ENCODE assay signal across 13 cellular contexts in the genomic region with DNA sequence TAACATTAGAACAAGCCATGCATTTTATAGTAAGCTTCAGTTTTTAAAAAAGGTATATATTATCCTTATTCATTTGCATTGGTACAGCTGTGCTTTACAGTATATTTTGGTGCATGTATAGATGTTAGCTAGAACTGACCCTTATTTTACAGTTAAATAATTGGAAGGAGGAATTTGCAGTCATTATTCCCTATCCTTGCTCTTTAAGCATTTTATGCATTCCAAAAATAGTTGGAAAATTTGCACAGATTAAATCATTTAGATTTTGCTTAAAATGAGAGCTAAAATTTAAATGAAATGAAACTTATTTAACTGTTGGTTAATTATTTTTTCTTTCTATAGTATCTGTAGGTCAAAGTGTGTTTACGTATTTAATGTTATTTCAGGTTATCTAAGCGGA.
A peak's percentile ranks its signal among the peaks of the same experiment; 100 is the strongest.
DNase-seq lines count a peak whose midpoint lies in the region; ATAC-seq and TF ChIP-seq lines count a peak whose summit lies in the region.
"Had no signal": no experiment of that assay in that cellular context is flagged by ENCODE, and none has a peak within 500 bp of the region (broad histone marks: within the 10 kb centered on the region; RNA-seq: fewer than 3 reads in every experiment).

No MANE protein-coding gene starts in this region.

- H2BK120ac ChIP-seq in mesenchymal stem cell (ENCODE audit: low read depth, low read length) (no peak overlapping the region), neuronal stem cell (ENCODE audit: low read depth, low read length) (no peak overlapping the region)

- H3K27ac ChIP-seq in SK-N-SH (ENCODE audit: low read depth in 2 of 2, low read length in 1 of 2) (no peak overlapping the region), mesenchymal stem cell (ENCODE audit: low read length, poor library complexity, severe bottlenecking) (no peak overlapping the region), neuronal stem cell (replicated peaks; ENCODE audit: low read length) (no peak overlapping the region)
- H3K27ac ChIP-seq: 22Rv1 had no signal

- H3K27ac Mint-ChIP-seq in type B pancreatic cell, result no peak overlapping the region
- H3K27ac Mint-ChIP-seq: activated T-helper 1 cell treated with anti-CD3 and anti-CD28 coated beads, Interleukin-12 subunit alpha, Interleukin-12 subunit beta, Interleukin-2, Interleukin-4 antibody, amounts not matched to agents 30 ng/mL and 10 ng/mL and 1 ng/mL, durations not matched to agents 14 hours and 24 hours and 36 hours had no signal

- H3K9me3 Mint-ChIP-seq in type B pancreatic cell, result peaks cover 13% of the 10 kb centered on the region
- H3K9me3 Mint-ChIP-seq: activated T-helper 1 cell treated with anti-CD3 and anti-CD28 coated beads, Interleukin-12 subunit alpha, Interleukin-12 subunit beta, Interleukin-2, Interleukin-4 antibody, amounts not matched to agents 30 ng/mL and 10 ng/mL and 1 ng/mL, durations not matched to agents 14 hours and 24 hours and 36 hours had no signal

- H3K4me1 ChIP-seq in SK-N-SH (ENCODE audit: control insufficient read depth in 1 of 2, insufficient read depth in 2 of 2, low read depth in 1 of 2, low read length in 1 of 2) (no peaks in the 10 kb centered on the region), mesenchymal stem cell (ENCODE audit: control insufficient read depth, insufficient read depth, low read depth, low read length) (no peaks in the 10 kb centered on the region), neuronal stem cell (ENCODE audit: control insufficient read depth in 2 of 2, insufficient read depth in 1 of 2, low read depth in 1 of 2, low read length in 2 of 2) (peaks cover 0 to 3% of the 10 kb centered on the region in 2 donors)

- POLR2A ChIA-PET in SK-N-SH (lab: Yijun Ruan, JAX), result no interaction called here

- no peaks in the 10 kb centered on the region for H3K36me3 Mint-ChIP-seq in type B pancreatic cell

- no peak overlapping the region for H3K4me2 ChIP-seq in SK-N-SH
- peak overlapping the region; percentile 43 for H3K4me2 ChIP-seq in mesenchymal stem cell (ENCODE audit: low read length, poor library complexity, severe bottlenecking)
- no peak overlapping the region for H3K4me2 ChIP-seq in neuronal stem cell (ENCODE audit: insufficient read depth, low read length, poor library complexity, severe bottlenecking)

- TF ChIP-seq CTCF in SK-N-SH (IDR thresholded peaks at IDR 0.05) (no peak), choroid plexus epithelial cell (conservative IDR thresholded peaks at IDR 0.05; ENCODE audit: low read depth, low read length) (no peak), type B pancreatic cell (conservative IDR thresholded peaks at IDR 0.05) (no peak)

- H3K9ac ChIP-seq in SK-N-SH (no peak overlapping the region), mesenchymal stem cell (ENCODE audit: low read length) (peak overlapping the region; percentile 87), neuronal stem cell (ENCODE audit: low read depth, low read length, poor library complexity) (no peak overlapping the region)

- no peaks in the 10 kb centered on the region for H4K20me1 ChIP-seq in SK-N-SH (ENCODE audit: insufficient read depth)

- no peaks in the 10 kb centered on the region for H3K36me3 ChIP-seq in SK-N-SH (replicated peaks in 1 of 2; ENCODE audit: control insufficient read depth in 1 of 2, insufficient read depth in 2 of 2, low read length in 1 of 2)
- no peaks in the 10 kb centered on the region for H3K36me3 ChIP-seq in mesenchymal stem cell (ENCODE audit: control insufficient read depth in 1 of 2, insufficient read depth in 2 of 2, low read depth in 1 of 2, low read length in 2 of 2)
- no peaks in the 10 kb centered on the region for H3K36me3 ChIP-seq in neuronal stem cell (replicated peaks in 1 of 2; ENCODE audit: control insufficient read depth in 2 of 2, insufficient read depth in 2 of 2, low read length in 2 of 2)

- H3K79me1 ChIP-seq in mesenchymal stem cell (replicated peaks; ENCODE audit: low read length, poor library complexity, severe bottlenecking) (no peaks in the 10 kb centered on the region), neuronal stem cell (ENCODE audit: low read depth, low read length) (no peaks in the 10 kb centered on the region)

- H3K4me3 ChIP-seq in SK-N-SH (ENCODE audit: low read depth in 2 of 2, low read length in 1 of 2), result peak overlapping the region in 1 of 2 experiments; percentile 6; a peak in 1 of 4 replicates
- H3K4me3 ChIP-seq in choroid plexus epithelial cell (ENCODE audit: low read depth, low read length), result peak overlapping the region; percentile 58
- peak overlapping the region in 1 of 2 experiments; percentile 75 for H3K4me3 ChIP-seq in mesenchymal stem cell (ENCODE audit: insufficient read depth in 1 of 2, low read depth in 1 of 2, low read length in 2 of 2)
- no peak overlapping the region for H3K4me3 ChIP-seq in neuronal stem cell (ENCODE audit: low read length in 2 of 2)

- H3K79me2 ChIP-seq in SK-N-SH (ENCODE audit: insufficient read depth), result no peaks in the 10 kb centered on the region

- H2BK5ac ChIP-seq in mesenchymal stem cell (ENCODE audit: low read depth, low read length, poor library complexity, severe bottlenecking), result peak overlapping the region; percentile 31
- no peak overlapping the region for H2BK5ac ChIP-seq in neuronal stem cell (ENCODE audit: low read length)

- H2AFZ ChIP-seq in SK-N-SH (ENCODE audit: low read depth) (peak overlapping the region; percentile 48; the same call in 1 of the 2 replicates), mesenchymal stem cell (ENCODE audit: low read depth, low read length) (no peak overlapping the region), neuronal stem cell (ENCODE audit: low read length) (no peak overlapping the region)

- no peaks in the 10 kb centered on the region for H3K9me3 ChIP-seq in SK-N-SH
- H3K9me3 ChIP-seq in mesenchymal stem cell (ENCODE audit: control insufficient read depth, low read length), result no peaks in the 10 kb centered on the region
- peaks cover 0 to 7% of the 10 kb centered on the region in 2 donors for H3K9me3 ChIP-seq in neuronal stem cell (replicated peaks in 1 of 2; ENCODE audit: control insufficient read depth in 2 of 2, insufficient read depth in 1 of 2, low read depth in 1 of 2, low read length in 2 of 2)

- H3K18ac ChIP-seq in mesenchymal stem cell (ENCODE audit: low read depth in 1 of 2, low read length in 2 of 2) (no peak overlapping the region), neuronal stem cell (ENCODE audit: low read length) (no peak overlapping the region)

- H2BK12ac ChIP-seq in mesenchymal stem cell (ENCODE audit: low read length in 2 of 2), result no peak overlapping the region
- no peak overlapping the region for H2BK12ac ChIP-seq in neuronal stem cell (ENCODE audit: low read length)

- CTCF ChIA-PET in SK-N-SH (lab: Yijun Ruan, JAX), result interaction anchor here (1.0 kb wide), 1 partner anchor 1793 kb away, joined by 3 read pairs; no protein-coding TSS in a partner anchor

- H3K4ac ChIP-seq in mesenchymal stem cell (ENCODE audit: low read depth in 1 of 2, low read length in 2 of 2) (no peak overlapping the region), neuronal stem cell (ENCODE audit: low read length) (no peak overlapping the region)

- H3K27me3 ChIP-seq in SK-N-SH (ENCODE audit: insufficient read depth), result no peaks in the 10 kb centered on the region
- H3K27me3 ChIP-seq in mesenchymal stem cell (ENCODE audit: control insufficient read depth in 1 of 2, insufficient read depth in 1 of 2, low read length in 2 of 2), result no peaks in the 10 kb centered on the region
- no peaks in the 10 kb centered on the region for H3K27me3 ChIP-seq in neuronal stem cell (ENCODE audit: control insufficient read depth in 3 of 3, insufficient read depth in 3 of 3, low read depth in 1 of 3, low read length in 3 of 3)

- peaks cover 9% of the 10 kb centered on the region for H3K4me1 Mint-ChIP-seq in type B pancreatic cell (ENCODE audit: unreplicated experiment)

- no peak overlapping the region for H2BK15ac ChIP-seq in mesenchymal stem cell (ENCODE audit: low read depth, poor library complexity, severe bottlenecking)
- H2BK15ac ChIP-seq in neuronal stem cell (ENCODE audit: low read length), result no peak overlapping the region

- H3K4me3 Mint-ChIP-seq in type B pancreatic cell, result peak overlapping the region; percentile 59
- H3K4me3 Mint-ChIP-seq: activated T-helper 1 cell treated with anti-CD3 and anti-CD28 coated beads, Interleukin-12 subunit alpha, Interleukin-12 subunit beta, Interleukin-2, Interleukin-4 antibody, amounts not matched to agents 30 ng/mL and 10 ng/mL and 1 ng/mL, durations not matched to agents 14 hours and 24 hours and 36 hours had no signal

- ATAC-seq in SK-N-SH treated with all-trans-retinoic acid at 6 μM for 48 hours (no peak), GM21825 (IDR thresholded peaks at IDR 0.05; ENCODE audit: unreplicated experiment) (no peak)

- H3K14ac ChIP-seq in mesenchymal stem cell (ENCODE audit: low read length in 2 of 2), result no peak overlapping the region
- no peak overlapping the region for H3K14ac ChIP-seq in neuronal stem cell (ENCODE audit: low read length)

- WGBS in SK-N-SH (ENCODE audit: low lambda C conversion rate), result 83% methylated on average over 2 of the region's 2 CpGs
- WGBS in mesenchymal stem cell, result 100% methylated on average over 2 of the region's 2 CpGs
- no CpG with 5 or more reads among the region's 2 CpGs for WGBS in neuronal stem cell (ENCODE audit: extremely low coverage in 2 of 2, insufficient read length in 2 of 2, insufficient replicate concordance in 1 of 2), 2 donors

- DNase-seq in SK-N-SH (no peak), choroid plexus epithelial cell (ENCODE audit: low read depth) (peak; percentile 7), mesenchymal stem cell (no peak), type B pancreatic cell (ENCODE audit: extremely low spot score, unreplicated experiment) (no peak), neuronal stem cell (ENCODE audit: low spot score) (no peak)
- DNase-seq in activated CD4-positive, alpha-beta T cell treated with anti-CD3 and anti-CD28 coated beads for 1 hour, result no peak
- DNase-seq: NCI-H1105; stimulated activated CD4-positive, alpha-beta T cell treated with anti-CD3 and anti-CD28 coated beads, Interleukin-15, amount 100 ng/mL, for 24 hours; stimulated activated naive CD4-positive, alpha-beta T cell treated with Interleukin-2 at 50 U/mL for 16 hours had no signal

- no peaks in the 10 kb centered on the region for H3K9me2 ChIP-seq in SK-N-SH

- TF ChIP-seq EP300 in SK-N-SH (IDR thresholded peaks at IDR 0.05; ENCODE audit: borderline replicate concordance in 1 of 2, low read depth in 1 of 2, low read length in 1 of 2), result no peak

- H4K91ac ChIP-seq in mesenchymal stem cell (ENCODE audit: low read length) (no peak overlapping the region), neuronal stem cell (ENCODE audit: low read depth, low read length, poor library complexity) (no peak overlapping the region)

- no peaks in the 10 kb centered on the region for H3K27me3 Mint-ChIP-seq in type B pancreatic cell

- no peak overlapping the region for H3K23ac ChIP-seq in mesenchymal stem cell (ENCODE audit: low read length in 2 of 2)
- H3K23ac ChIP-seq in neuronal stem cell (ENCODE audit: low read depth, low read length, poor library complexity), result no peak overlapping the region

- H3F3A ChIP-seq in SK-N-SH (replicated peaks; ENCODE audit: insufficient read depth), result no peaks in the 10 kb centered on the region

- no peak for TF ChIP-seq RAD21 in SK-N-SH (IDR thresholded peaks at IDR 0.05; ENCODE audit: low read length)

- H2AK5ac ChIP-seq in mesenchymal stem cell (ENCODE audit: low read length, severe bottlenecking), result no peak overlapping the region
- H2AK5ac ChIP-seq in neuronal stem cell (ENCODE audit: low read depth, low read length), result no peak overlapping the region

- no peak overlapping the region for H4K8ac ChIP-seq in mesenchymal stem cell (ENCODE audit: low read length)
- no peak overlapping the region for H4K8ac ChIP-seq in neuronal stem cell (ENCODE audit: low read depth, low read length)
